Comparison of ENCODE assay signal across 8 cellular contexts in the genomic region with DNA sequence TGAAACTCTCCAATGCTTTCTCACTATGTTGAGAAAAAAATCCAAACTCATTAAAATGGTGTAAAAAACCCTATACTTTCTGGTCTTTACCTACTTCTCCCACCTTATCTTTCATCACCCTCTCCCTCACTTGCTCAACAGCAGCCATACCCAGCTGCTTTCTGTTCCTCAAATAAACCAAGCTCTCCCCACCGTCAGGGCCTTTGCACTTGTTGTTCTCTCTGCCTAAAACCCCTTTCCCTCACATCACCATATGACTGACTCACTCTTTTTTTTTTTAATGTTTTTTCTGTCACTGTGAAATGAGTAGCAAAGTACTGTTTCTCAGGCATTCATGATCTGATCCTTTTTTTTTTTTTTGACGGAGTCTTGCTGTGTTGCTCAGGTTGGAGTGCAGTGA.
DNase-seq lines count a peak whose midpoint lies in the region; ATAC-seq and TF ChIP-seq lines count a peak whose summit lies in the region.

No MANE protein-coding gene starts in this region.

- no peaks in the 10 kb centered on the region for H3K36me3 ChIP-seq in lower lobe of right lung

- no peaks in the 10 kb centered on the region for H3K4me1 ChIP-seq in lower lobe of right lung

- DNase-seq in lower lobe of right lung (peak; percentile 45), HT-29 (ENCODE audit: low spot score) (no peak), GOT3 (lab: John Stamatoyannopoulos, UW) (no peak), HuH-7.5 (ENCODE audit: low spot score) (no peak), iPS-NIHi11 (ENCODE audit: low spot score) (no peak)

- TF ChIP-seq CTCF in lower lobe of right lung (IDR thresholded peaks at IDR 0.05) = no peak

- H3K27ac ChIP-seq in lower lobe of right lung = no peak overlapping the region

- peak; percentile 99 for ATAC-seq in GM18868 (IDR thresholded peaks at IDR 0.05; ENCODE audit: unreplicated experiment)
- peak; percentile 94 for ATAC-seq in GM21786 (IDR thresholded peaks at IDR 0.05; ENCODE audit: unreplicated experiment)
- ATAC-seq in HG03460 (IDR thresholded peaks at IDR 0.05; ENCODE audit: unreplicated experiment) = peak; percentile 85
- ATAC-seq in lower lobe of right lung = peak; percentile 35 to 51

- H3K9me3 ChIP-seq in lower lobe of right lung = no peaks in the 10 kb centered on the region

- intact Hi-C loops in lower lobe of right lung (cut with DNase I) = no loop called here

- H3K4me3 ChIP-seq in lower lobe of right lung = no peak overlapping the region

- no peaks in the 10 kb centered on the region for H3K27me3 ChIP-seq in lower lobe of right lung (ENCODE audit: low read depth)

Comparison
In these comparisons a context has a peak if more than half of its experiments do, and no peak if none do; other contexts are left out.
1. ATAC-seq: peak in every context shown above with its lines; median percentile 99 in GM18868; 94 in GM21786; 85 in HG03460; 43 in lower lobe of right lung.